ENCODE assay signal across 12 cellular contexts in the genomic region with DNA sequence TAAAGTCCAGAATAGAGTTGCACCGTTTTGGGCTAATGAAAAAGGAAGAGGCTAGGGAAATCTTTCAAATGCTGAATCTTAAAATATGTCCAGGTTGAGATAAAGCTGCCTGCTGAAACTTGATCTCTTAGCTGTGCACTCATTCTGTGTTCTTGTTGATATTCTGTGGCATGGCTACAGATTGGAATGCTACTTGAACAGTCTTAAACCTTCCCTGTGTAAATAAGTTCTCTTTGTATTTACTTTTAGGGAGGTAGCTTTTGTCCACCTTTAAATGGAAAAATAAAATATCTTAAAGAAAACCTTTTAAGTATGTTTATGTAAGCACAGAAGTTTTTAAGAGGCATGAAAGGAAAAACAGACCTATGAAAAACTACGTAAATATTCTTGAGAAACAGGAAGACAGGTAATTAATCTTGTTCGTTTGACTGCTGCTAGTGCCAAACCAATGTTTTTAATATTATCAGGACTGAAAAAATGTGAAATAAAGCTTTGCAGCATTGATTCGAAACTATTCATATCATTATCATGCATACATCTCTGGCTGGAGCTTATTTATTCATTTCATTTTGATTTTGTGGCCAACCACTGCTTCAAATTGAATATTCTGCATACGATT. TPM values are rescaled to one million over a fixed set of nuclear protein-coding genes. Genes with fewer than 3 reads are reported as not detected.
A peak's percentile ranks its signal among the peaks of the same experiment; 100 is the strongest.
DNase-seq lines count a peak whose midpoint lies in the region; TF ChIP-seq lines count a peak whose summit lies in the region.
"Had no signal": no experiment of that assay in that cellular context is flagged by ENCODE, and none has a peak within 500 bp of the region (broad histone marks: within the 10 kb centered on the region; RNA-seq: fewer than 3 reads in every experiment).

No MANE protein-coding gene starts in this region.

- no peaks in the 10 kb centered on the region for H3K27me3 Mint-ChIP-seq in progenitor cell of endocrine pancreas

- TF ChIP-seq CTCF in progenitor cell of endocrine pancreas (IDR thresholded peaks at IDR 0.05; ENCODE audit: unreplicated experiment): no peak

- no peaks in the 10 kb centered on the region for H3K36me3 Mint-ChIP-seq in progenitor cell of endocrine pancreas (ENCODE audit: insufficient read depth)

- no peaks in the 10 kb centered on the region for H3K9me3 Mint-ChIP-seq in progenitor cell of endocrine pancreas (ENCODE audit: low read depth)
- H3K9me3 Mint-ChIP-seq: activated naive CD4-positive, alpha-beta T cell treated with anti-CD3 and anti-CD28 coated beads for 36 hours had no signal

- H3K4me3 Mint-ChIP-seq in progenitor cell of endocrine pancreas (ENCODE audit: low read depth): no peak overlapping the region
- H3K4me3 Mint-ChIP-seq: activated naive CD4-positive, alpha-beta T cell treated with anti-CD3 and anti-CD28 coated beads for 36 hours had no signal

- DNase-seq in DMS79 treated with DMSO at 0.1 percent for 48 hours (lab: John Stamatoyannopoulos, UW): peak; percentile 41
- peak; percentile 5 for DNase-seq in NCI-H2196 (lab: John Stamatoyannopoulos, UW; ENCODE audit: unreplicated experiment)
- peak; percentile 45 for DNase-seq in epithelial cell of prostate (ENCODE audit: low read depth, low spot score)
- DNase-seq in progenitor cell of endocrine pancreas (ENCODE audit: low spot score, unreplicated experiment): no peak
- DNase-seq in inferior parietal cortex (ENCODE audit: extremely low spot score): no peak
- DNase-seq in SW 1271 (lab: John Stamatoyannopoulos, UW): no peak
- DNase-seq in globus pallidus (ENCODE audit: low spot score): no peak
- DNase-seq: activated naive CD4-positive, alpha-beta T cell treated with anti-CD3 and anti-CD28 coated beads for 36 hours; CD4-positive, alpha-beta memory T cell; HCEC 1CT; retina; stomach had no signal

- H3K27ac Mint-ChIP-seq in progenitor cell of endocrine pancreas: peak overlapping the region; percentile 7
- H3K27ac Mint-ChIP-seq: activated naive CD4-positive, alpha-beta T cell treated with anti-CD3 and anti-CD28 coated beads for 36 hours; CD4-positive, alpha-beta memory T cell had no signal

- peaks cover 16% of the 10 kb centered on the region for H3K4me1 Mint-ChIP-seq in progenitor cell of endocrine pancreas (ENCODE audit: low read depth)

- no peak overlapping the region for H3K27ac ChIP-seq in epithelial cell of prostate
- H3K27ac ChIP-seq: stomach had no signal

RNA-seq across cellular contexts. Expression of gene HSD17B13, which starts 17.9 kb away (rescaled TPM):
- total RNA-seq in progenitor cell of endocrine pancreas: 0.16 and 0.31 TPM in 2 replicates

Comparison
In these comparisons a context has a peak if more than half of its experiments do, and no peak if none do; other contexts are left out.
1. DNase-seq: peak in DMS79 treated with DMSO at 0.1 percent for 48 hours (single experiment), NCI-H2196 (single experiment) and epithelial cell of prostate (single experiment); none in progenitor cell of endocrine pancreas (single experiment), inferior parietal cortex (single experiment), SW 1271 (0 of 2) and globus pallidus (single experiment).